9 cellular contexts compared by ENCODE assay signal in the genomic region with DNA sequence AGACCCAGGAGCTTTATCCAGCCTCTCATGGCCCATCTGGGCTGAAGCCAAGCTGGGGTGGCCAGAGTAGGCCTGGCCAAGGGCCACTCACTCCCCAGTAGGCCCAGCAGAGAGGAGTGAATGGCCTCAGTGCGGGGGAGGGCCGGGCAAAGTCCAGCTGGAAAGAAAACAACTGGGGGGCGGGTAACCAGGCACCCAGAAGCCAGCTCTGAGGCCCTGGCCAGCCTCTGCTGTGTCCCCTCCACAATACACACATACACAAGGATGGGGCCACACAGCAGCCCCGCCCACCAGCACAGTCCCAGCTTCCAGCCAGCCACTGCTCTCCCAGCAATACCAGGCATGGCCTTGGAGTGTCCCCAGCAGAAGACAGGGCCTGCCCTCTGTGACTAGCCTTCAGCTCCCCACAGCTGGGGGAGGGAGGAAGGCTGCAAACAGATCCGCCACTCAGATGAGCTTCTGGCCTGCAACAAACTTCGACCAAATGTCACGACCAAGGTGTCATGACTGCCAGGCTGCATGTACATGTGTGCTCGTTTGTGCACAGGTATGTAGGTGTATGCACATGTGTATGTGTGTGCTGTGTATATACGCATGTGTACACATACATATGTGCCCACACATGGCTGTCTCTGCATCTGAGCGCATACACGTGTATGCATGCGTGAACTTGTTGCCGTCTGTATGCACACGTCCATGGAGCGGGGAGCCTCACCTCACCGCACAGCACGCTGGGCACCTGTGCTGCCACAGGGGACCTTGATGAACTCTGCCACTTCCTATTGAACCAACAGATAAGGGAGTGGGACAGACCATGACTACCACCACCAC. TPM values are rescaled to one million over a fixed set of nuclear protein-coding genes. Genes with fewer than 3 reads are reported as not detected.
DNase-seq lines count a peak whose midpoint lies in the region; ATAC-seq, FAIRE-seq and TF ChIP-seq lines count a peak whose summit lies in the region.
"Had no signal": no experiment of that assay in that cellular context is flagged by ENCODE, and none has a peak within 500 bp of the region (broad histone marks: within the 10 kb centered on the region; RNA-seq: fewer than 3 reads in every experiment).

No MANE protein-coding gene starts in this region.

- no peak for ATAC-seq in natural killer cell
- ATAC-seq in natural killer cell treated with Interleukin-12 subunit alpha and Interleukin-12 subunit beta and Interleukin-15 and Interleukin-18, amount 100 ng/mL, for 72 hours, result no peak
- peak; percentile 2 for ATAC-seq in left lung
- ATAC-seq in HG03045 (IDR thresholded peaks at IDR 0.05; ENCODE audit: unreplicated experiment), result no peak

- H3K36me3 ChIP-seq in astrocyte (ENCODE audit: insufficient read depth, low read length), result no peaks in the 10 kb centered on the region
- H3K36me3 ChIP-seq in left lung, result peaks cover 0 to 7% of the 10 kb centered on the region in 2 donors

- H3K27me3 Mint-ChIP-seq in natural killer cell (ENCODE audit: low read depth in 2 of 2), result no peaks in the 10 kb centered on the region
- no peaks in the 10 kb centered on the region for H3K27me3 Mint-ChIP-seq in natural killer cell treated with Interleukin-12 subunit alpha and Interleukin-12 subunit beta and Interleukin-15 and Interleukin-18, amount 100 ng/mL, for 72 hours
- no peaks in the 10 kb centered on the region for H3K27me3 Mint-ChIP-seq in astrocyte (ENCODE audit: low read depth, unreplicated experiment)

- H3K4me1 ChIP-seq in astrocyte (ENCODE audit: insufficient read depth, low read length) (peaks cover 35% of the 10 kb centered on the region), left lung (peaks cover 33 to 88% of the 10 kb centered on the region in 2 donors)

- no peaks in the 10 kb centered on the region for H3K9me3 Mint-ChIP-seq in natural killer cell
- no peaks in the 10 kb centered on the region for H3K9me3 Mint-ChIP-seq in natural killer cell treated with Interleukin-12 subunit alpha and Interleukin-12 subunit beta and Interleukin-15 and Interleukin-18, amount 100 ng/mL, for 72 hours
- no peaks in the 10 kb centered on the region for H3K9me3 Mint-ChIP-seq in astrocyte (ENCODE audit: unreplicated experiment)

- no peak for TF ChIP-seq CTCF in natural killer cell (IDR thresholded peaks at IDR 0.05)
- no peak for TF ChIP-seq CTCF in astrocyte (IDR thresholded peaks at IDR 0.05; ENCODE audit: insufficient read depth, low read depth, low read length)
- TF ChIP-seq CTCF in left lung (IDR thresholded peaks at IDR 0.05), result peak in 1 of 2 donors; percentile 22

- FAIRE-seq in astrocyte (lab: Jason Lieb, UNC), result no peak
- FAIRE-seq in urothelium cell line (lab: Jason Lieb, UNC), result peak; percentile 55

- H3K9ac ChIP-seq in astrocyte (ENCODE audit: low read length), result no peak overlapping the region

- H3K27ac Mint-ChIP-seq in natural killer cell (peak overlapping the region; percentile 35 to 60), astrocyte (ENCODE audit: unreplicated experiment) (peak overlapping the region; percentile 48)
- peak overlapping the region in 1 of 2 donors; percentile 19 for H3K27ac Mint-ChIP-seq in natural killer cell treated with Interleukin-12 subunit alpha and Interleukin-12 subunit beta and Interleukin-15 and Interleukin-18, amount 100 ng/mL, for 72 hours

- H3K9me3 ChIP-seq in astrocyte (ENCODE audit: insufficient read depth, low read depth, low read length) (no peaks in the 10 kb centered on the region), left lung (no peaks in the 10 kb centered on the region)

- intact Hi-C loops in natural killer cell (cut with micrococcal nuclease), result no loop called here
- intact Hi-C loops in left lung (cut with DNase I), result no loop called here

- peaks cover 40 to 60% of the 10 kb centered on the region in 2 donors for H3K4me1 Mint-ChIP-seq in natural killer cell
- peaks cover 36 to 44% of the 10 kb centered on the region in 2 donors for H3K4me1 Mint-ChIP-seq in natural killer cell treated with Interleukin-12 subunit alpha and Interleukin-12 subunit beta and Interleukin-15 and Interleukin-18, amount 100 ng/mL, for 72 hours (ENCODE audit: low read depth in 2 of 2)
- H3K4me1 Mint-ChIP-seq in astrocyte (ENCODE audit: low read depth, unreplicated experiment), result peaks cover 34% of the 10 kb centered on the region

- H3K36me3 Mint-ChIP-seq in natural killer cell (no peaks in the 10 kb centered on the region), astrocyte (ENCODE audit: low read depth, unreplicated experiment) (peaks cover 5% of the 10 kb centered on the region)
- H3K36me3 Mint-ChIP-seq in natural killer cell treated with Interleukin-12 subunit alpha and Interleukin-12 subunit beta and Interleukin-15 and Interleukin-18, amount 100 ng/mL, for 72 hours, result no peaks in the 10 kb centered on the region

- H3K4me3 ChIP-seq in astrocyte (ENCODE audit: insufficient read depth, low read depth, low read length) (no peak overlapping the region), left lung (peak overlapping the region in 1 of 2 donors; percentile 13)

- peaks cover 72% of the 10 kb centered on the region for H3K79me2 ChIP-seq in astrocyte (ENCODE audit: insufficient read depth, low read length)

- H3K4me3 Mint-ChIP-seq in natural killer cell, result peak overlapping the region; percentile 31
- H3K4me3 Mint-ChIP-seq in natural killer cell treated with Interleukin-12 subunit alpha and Interleukin-12 subunit beta and Interleukin-15 and Interleukin-18, amount 100 ng/mL, for 72 hours, result no peak overlapping the region
- H3K4me3 Mint-ChIP-seq in astrocyte (ENCODE audit: unreplicated experiment), result peak overlapping the region; percentile 69

- no peak for DNase-seq in natural killer cell
- no peak for DNase-seq in natural killer cell treated with Interleukin-12 subunit alpha and Interleukin-12 subunit beta and Interleukin-15 and Interleukin-18, amount 100 ng/mL, for 72 hours (ENCODE audit: low spot score)
- no peak for DNase-seq in astrocyte (ENCODE audit: low read depth)
- DNase-seq in left lung, result peak in 1 of 2 donors; percentile 74
- no peak for DNase-seq in urothelium cell line (ENCODE audit: low spot score)
- no peak for DNase-seq in NCI-H510A (lab: John Stamatoyannopoulos, UW)
- no peak for DNase-seq in stimulated activated naive CD4-positive, alpha-beta T cell (lab: John Stamatoyannopoulos, UW)

- H3K27me3 ChIP-seq in astrocyte (ENCODE audit: insufficient read depth, low read length) (no peaks in the 10 kb centered on the region), left lung (no peaks in the 10 kb centered on the region)

- no peak overlapping the region for H3K4me2 ChIP-seq in astrocyte (ENCODE audit: low read length)

- peaks cover 84% of the 10 kb centered on the region for H4K20me1 ChIP-seq in astrocyte (ENCODE audit: insufficient read depth, low read length)

- H3K27ac ChIP-seq in astrocyte (ENCODE audit: low read depth, low read length) (no peak overlapping the region), left lung (peak overlapping the region; percentile 61 to 81)
- H3K27ac ChIP-seq: epithelial cell of prostate had no signal

- no peak overlapping the region for H2AFZ ChIP-seq in astrocyte (ENCODE audit: low read depth, low read length)

RNA-seq across cellular contexts. Expression of a gene that starts 5.0 kb away (rescaled TPM):
- total RNA-seq in natural killer cell (10 to 100 TPM; 59.0 to 70.0 (median 60.1) TPM), astrocyte (51.0 and 61.5 TPM in 2 replicates), left lung (10 to 100 TPM; 74.0 to 96.0 TPM)
- total RNA-seq in natural killer cell treated with Interleukin-12 subunit alpha and Interleukin-12 subunit beta and Interleukin-15 and Interleukin-18, amount 100 ng/mL, for 72 hours, result 10 to 100 TPM; 66.5 to 70.7 TPM

RNA-seq across cellular contexts. Expression of a gene that starts 18.3 kb away (rescaled TPM):
- 1 to 10 TPM in 1 of 3 donors, under 1 TPM in 2; 0.21 to 1.1 (median 0.29) TPM for total RNA-seq in natural killer cell
- not detected for total RNA-seq in natural killer cell treated with Interleukin-12 subunit alpha and Interleukin-12 subunit beta and Interleukin-15 and Interleukin-18, amount 100 ng/mL, for 72 hours
- total RNA-seq in astrocyte, result not detected in 2 replicates
- total RNA-seq in left lung, result not detected
